Comparison of ENCODE assay signal across 10 cellular contexts in the genomic region with DNA sequence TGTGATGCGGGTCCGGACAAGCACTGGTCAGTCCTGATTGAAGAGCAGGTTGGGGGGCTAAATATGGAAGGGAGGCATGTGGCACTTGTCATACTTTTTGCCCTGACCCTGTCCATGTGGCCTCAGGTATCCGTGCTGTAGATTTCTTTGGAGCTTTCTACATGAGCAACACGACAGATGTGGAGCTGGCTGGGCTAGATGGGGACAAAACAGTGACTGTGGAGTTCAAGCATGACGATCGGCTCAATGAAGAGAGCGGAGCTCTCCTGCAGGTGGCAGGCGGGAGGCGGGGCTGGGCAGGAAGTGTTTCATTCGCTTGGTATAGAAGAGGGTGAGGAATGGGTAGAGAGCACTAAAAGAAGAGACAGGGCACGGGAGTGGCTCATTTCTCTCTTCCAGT. TPM values are rescaled to one million over a fixed set of nuclear protein-coding genes. Genes with fewer than 3 reads are reported as not detected.
DNase-seq lines count a peak whose midpoint lies in the region; ATAC-seq, FAIRE-seq and TF ChIP-seq lines count a peak whose summit lies in the region.
"Had no signal": no experiment of that assay in that cellular context is flagged by ENCODE, and none has a peak within 500 bp of the region (broad histone marks: within the 10 kb centered on the region; RNA-seq: fewer than 3 reads in every experiment).

No MANE protein-coding gene starts in this region.

- TF ChIP-seq CTCF in DND-41 (IDR thresholded peaks at IDR 0.05; ENCODE audit: borderline replicate concordance, extremely low read depth, low read length, poor library complexity, severe bottlenecking) (peak; percentile 7), progenitor cell of endocrine pancreas (IDR thresholded peaks at IDR 0.05; ENCODE audit: unreplicated experiment) (no peak)

- H3K27ac Mint-ChIP-seq in progenitor cell of endocrine pancreas: peak overlapping the region; percentile 70

- H3K36me3 ChIP-seq in DND-41 (ENCODE audit: insufficient read depth, low read length): peaks cover 82% of the 10 kb centered on the region

- H3K4me3 ChIP-seq in DND-41 (ENCODE audit: low read depth in 1 of 2, low read length in 2 of 2): no peak overlapping the region
- H3K4me3 ChIP-seq: SJSA1 had no signal

- no peak overlapping the region for H3K9ac ChIP-seq in DND-41 (ENCODE audit: low read depth, low read length)

- peaks cover 11% of the 10 kb centered on the region for H3K79me2 ChIP-seq in DND-41 (ENCODE audit: insufficient read depth, low read length)

- peaks cover 9% of the 10 kb centered on the region for H3K4me1 Mint-ChIP-seq in progenitor cell of endocrine pancreas (ENCODE audit: low read depth)

- H3K4me2 ChIP-seq in DND-41 (ENCODE audit: insufficient read depth, low read length): no peak overlapping the region

- H4K20me1 ChIP-seq in DND-41 (ENCODE audit: insufficient read depth, low read length): no peaks in the 10 kb centered on the region

- no peaks in the 10 kb centered on the region for H3K27me3 Mint-ChIP-seq in progenitor cell of endocrine pancreas

- H2AFZ ChIP-seq in DND-41 (ENCODE audit: low read depth, low read length): no peak overlapping the region

- peak overlapping the region; percentile 48 for H3K4me3 Mint-ChIP-seq in progenitor cell of endocrine pancreas (ENCODE audit: low read depth)

- H3K36me3 Mint-ChIP-seq in progenitor cell of endocrine pancreas (ENCODE audit: insufficient read depth): peaks cover 36% of the 10 kb centered on the region

- H3K27me3 ChIP-seq in DND-41 (ENCODE audit: insufficient read depth, low read length, poor library complexity): no peaks in the 10 kb centered on the region
- H3K27me3 ChIP-seq: SJSA1 had no signal

- no peaks in the 10 kb centered on the region for H3K9me3 ChIP-seq in DND-41 (ENCODE audit: insufficient read depth, low read length, severe bottlenecking)
- H3K9me3 ChIP-seq: SJSA1 had no signal

- no peaks in the 10 kb centered on the region for H3K9me3 Mint-ChIP-seq in progenitor cell of endocrine pancreas (ENCODE audit: low read depth)

- DNase-seq in DND-41 (no peak), T follicular helper cell (ENCODE audit: low read depth) (peak; percentile 57), activated gamma-delta T cell (lab: John Stamatoyannopoulos, UW) (peak; percentile 34), progenitor cell of endocrine pancreas (ENCODE audit: low spot score, unreplicated experiment) (no peak), urothelium cell line (ENCODE audit: low spot score) (no peak), OCI-M1 (lab: John Stamatoyannopoulos, UW) (no peak), NCI-H446 (lab: John Stamatoyannopoulos, UW) (no peak)
- DNase-seq: KG1 had no signal

- H3K27ac ChIP-seq in DND-41 (ENCODE audit: low read length): no peak overlapping the region
- H3K27ac ChIP-seq: SJSA1 had no signal

- H3K4me1 ChIP-seq in DND-41 (ENCODE audit: insufficient read depth, low read length): peaks cover 21% of the 10 kb centered on the region

- no peak for FAIRE-seq in urothelium cell line (lab: Jason Lieb, UNC)

- ATAC-seq in DND-41 (ENCODE audit: insufficient read depth, low read depth): no peak
- ATAC-seq in GM19455 (IDR thresholded peaks at IDR 0.05; ENCODE audit: unreplicated experiment): no peak

RNA-seq across cellular contexts. Expression of gene CHCHD1, which starts 13.0 kb away (rescaled TPM):
- total RNA-seq in progenitor cell of endocrine pancreas: 36.0 and 38.8 TPM in 2 replicates

RNA-seq across cellular contexts. Expression of gene ZSWIM8, which starts 16.5 kb away (rescaled TPM):
- total RNA-seq in progenitor cell of endocrine pancreas: 122 and 144 TPM in 2 replicates

RNA-seq across cellular contexts. Expression of gene SEC24C, which starts 24.7 kb away (rescaled TPM):
- 93.0 and 96.5 TPM in 2 replicates for total RNA-seq in progenitor cell of endocrine pancreas

RNA-seq across cellular contexts. Expression of gene NDST2, which starts 42.5 kb away (rescaled TPM):
- total RNA-seq in progenitor cell of endocrine pancreas: 36.3 and 40.0 TPM in 2 replicates

Comparison
In these comparisons a context has a peak if more than half of its experiments do, and no peak if none do; other contexts are left out.
1. DNase-seq: peak in T follicular helper cell (single experiment) and activated gamma-delta T cell (single experiment); none in DND-41 (single experiment), progenitor cell of endocrine pancreas (single experiment), urothelium cell line (single experiment), OCI-M1 (single experiment) and NCI-H446 (0 of 2).